Comparison of ENCODE assay signal across 8 cellular contexts in genomic region chr1:92961131-92961895, GRCh38. TPM values are rescaled to one million over a fixed set of nuclear protein-coding genes. Genes with fewer than 3 reads are reported as not detected.
DNase-seq lines count a peak whose midpoint lies in the region; ATAC-seq lines count a peak whose summit lies in the region.

Gene DIPK1A (minus strand): TSS chr1:92961462. CDS start chr1:92961429, 33 bp downstream.

- DNase-seq in NCI-H2107 (lab: John Stamatoyannopoulos, UW) (peak; percentile 43), NCI-H2107 treated with DMSO at 0.1 percent for 48 hours (lab: John Stamatoyannopoulos, UW; ENCODE audit: unreplicated experiment) (no peak), NCI-H2196 treated with DMSO at 0.1 percent for 48 hours (lab: John Stamatoyannopoulos, UW; ENCODE audit: unreplicated experiment) (peak; percentile 63), cerebellum (ENCODE audit: low spot score) (peak; percentile 86), left colon (peak; percentile 81 to 84)
- DNase-seq in activated CD4-positive, CD25-positive, alpha-beta regulatory T cell treated with anti-CD3 and anti-CD28 coated beads, Interleukin-2, amount 50 U/mL, for 72 hours: peak; percentile 76
- peak; percentile 65 for DNase-seq in stimulated activated CD4-positive, alpha-beta T cell treated with anti-CD3 and anti-CD28 coated beads, Interleukin-1b, Interleukin-23, amount 100 ng/mL, for 48 hours

- intact Hi-C loops in left colon (cut with DNase I, micrococcal nuclease): loop anchor here in 1 of 2 donors (2.0 kb wide), 1 partner anchor 103 kb away; no protein-coding TSS in a partner anchor

- ATAC-seq in HG02973 (IDR thresholded peaks at IDR 0.05; ENCODE audit: unreplicated experiment): peak; percentile 36
- peak; percentile 76 for ATAC-seq in left colon

RNA-seq across cellular contexts. Expression of gene DIPK1A, which starts in this region (rescaled TPM):
- total RNA-seq in cerebellum: 14.2 TPM
- total RNA-seq in left colon: 10 to 100 TPM; 14.0 to 16.5 TPM
